In genomic region chr2:131321344-131321743, GRCh38 we compare ENCODE assay signal across 11 cellular contexts. TPM values are rescaled to one million over a fixed set of nuclear protein-coding genes. Genes with fewer than 3 reads are reported as not detected.
"Had no signal": no experiment of that assay in that cellular context is flagged by ENCODE, and none has a peak within 500 bp of the region (broad histone marks: within the 10 kb centered on the region; RNA-seq: fewer than 3 reads in every experiment).

No MANE protein-coding gene starts in this region.

RNA-seq across cellular contexts. Expression of gene RAB6D, which starts 42.6 kb away (rescaled TPM):
- total RNA-seq: left lobe of liver; left lung; left ventricle myocardium inferior; liver; lower leg skin; lower lobe of right lung; lung microvascular endothelial cell; mesothelial cell of epicardium; mononuclear cell; myocyte; naive thymus-derived CD4-positive, alpha-beta T cell had no signal
- polyA plus RNA-seq: naive thymus-derived CD4-positive, alpha-beta T cell had no signal
